In the genomic region with DNA sequence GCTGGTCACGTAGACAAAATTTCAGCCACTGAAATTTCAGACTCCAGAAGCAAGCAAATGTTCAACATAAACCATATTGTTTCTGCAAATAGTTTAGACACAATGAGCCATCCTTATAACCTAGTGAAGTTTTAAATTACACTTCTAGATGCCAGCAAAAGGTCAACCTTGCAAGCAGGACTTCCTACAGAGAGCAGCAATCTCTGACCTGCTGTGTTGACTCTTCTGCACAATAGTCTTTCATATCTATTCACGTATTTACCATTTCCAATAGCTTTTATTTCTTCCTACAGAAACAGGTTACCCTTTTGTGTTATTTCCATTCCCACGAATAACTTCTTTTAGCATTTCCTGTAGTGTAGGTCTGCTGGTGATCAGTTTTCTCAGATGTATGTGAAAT, we compare ENCODE assay signal across 39 cellular contexts.
"Had no signal": no experiment of that assay in that cellular context is flagged by ENCODE, and none has a peak within 500 bp of the region (broad histone marks: within the 10 kb centered on the region; RNA-seq: fewer than 3 reads in every experiment).

No MANE protein-coding gene starts in this region.

- DNase-seq: activated effector memory CD4-positive, alpha-beta T cell treated with anti-CD3 and anti-CD28 coated beads, Interleukin-2, amount 50 U/mL, for 16 hours; activated effector memory CD4-positive, alpha-beta T cell treated with Interleukin-2 at 50 U/mL for 16 hours; activated gamma-delta T cell; activated gamma-delta T cell treated with Interleukin-2 at 50 U/mL for 16 hours; activated naive CD4-positive, alpha-beta T cell; activated naive CD4-positive, alpha-beta T cell treated with anti-CD3 and anti-CD28 coated beads for 36 hours; activated naive CD4-positive, alpha-beta T cell treated with anti-CD3 and anti-CD28 coated beads, Interleukin-2, amount 10 ng/mL, durations not matched to agents 7 days and 5 days; activated naive CD4-positive, alpha-beta T cell treated with anti-CD3 and anti-CD28 coated beads, Interleukin-2, amount 50 U/mL, for 16 hours; activated naive CD4-positive, alpha-beta T cell treated with Interleukin-2 at 50 U/mL for 16 hours; activated naive CD8-positive, alpha-beta T cell treated with anti-CD3 and anti-CD28 coated beads for 36 hours; activated naive CD8-positive, alpha-beta T cell treated with anti-CD3 and anti-CD28 coated beads, Interleukin-2, amount 10 ng/mL, durations not matched to agents 7 days and 5 days; activated naive CD8-positive, alpha-beta T cell treated with anti-CD3 and anti-CD28 coated beads, Interleukin-2, amount 50 U/mL, for 24 hours; activated T-cell treated with anti-CD3 and anti-CD28 coated beads, Interleukin-2, amount 50 U/mL, for 24 hours; activated T-cell treated with anti-CD3 and anti-CD28 coated beads, Interleukin-2, amount 50 U/mL, for 4 hours; activated T-cell treated with anti-CD3 and anti-CD28 coated beads, Interleukin-2, amount 50 U/mL, for 48 hours; activated T-cell treated with anti-CD3 and anti-CD28 coated beads, Interleukin-2, amount 50 U/mL, for 72 hours; adrenal gland; amniotic stem cell; amygdala; anterior cingulate cortex; aorta; body of pancreas; brain microvascular endothelial cell; caudate nucleus; central memory CD4-positive, alpha-beta T cell; cerebellar nuclear complex had no signal

- H3K27me3 ChIP-seq: adrenal gland, ascending aorta, body of pancreas, brain microvascular endothelial cell, breast epithelium, cardiac muscle cell had no signal

- H3K27ac Mint-ChIP-seq: activated naive CD4-positive, alpha-beta T cell treated with anti-CD3 and anti-CD28 coated beads for 36 hours; activated naive CD4-positive, alpha-beta T cell treated with anti-CD3 and anti-CD28 coated beads, Interleukin-2, amount 10 ng/mL, durations not matched to agents 7 days and 5 days; activated naive CD4-positive, alpha-beta T cell treated with anti-CD3 and anti-CD28 coated beads, Interleukin-2, amount 50 U/mL, for 24 hours; activated naive CD4-positive, alpha-beta T cell treated with anti-CD3 and anti-CD28 coated beads, Interleukin-2, amount 50 U/mL, for 72 hours; activated naive CD8-positive, alpha-beta T cell; activated naive CD8-positive, alpha-beta T cell treated with anti-CD3 and anti-CD28 coated beads for 36 hours; activated naive CD8-positive, alpha-beta T cell treated with anti-CD3 and anti-CD28 coated beads, Interleukin-2, amount 10 ng/mL, durations not matched to agents 7 days and 5 days; activated naive CD8-positive, alpha-beta T cell treated with anti-CD3 and anti-CD28 coated beads, Interleukin-2, amount 50 U/mL, for 24 hours; activated T-cell treated with anti-CD3 and anti-CD28 coated beads, Interleukin-2, amount 50 U/mL, for 24 hours; activated T-cell treated with anti-CD3 and anti-CD28 coated beads, Interleukin-2, amount 50 U/mL, for 72 hours; activated T-helper 1 cell treated with anti-CD3 and anti-CD28 coated beads, Interleukin-12 subunit alpha, Interleukin-12 subunit beta, Interleukin-2, Interleukin-4 antibody, amounts not matched to agents 30 ng/mL and 10 ng/mL and 1 ng/mL, durations not matched to agents 14 hours and 24 hours and 36 hours; activated T-helper 17 cell treated with anti-CD3 and anti-CD28 coated beads, Interleukin-2, amount 50 U/mL, for 72 hours; activated T-helper 2 cell treated with anti-CD3 and anti-CD28 coated beads, Interferon-gamma antibody, Interleukin-2, Interleukin-4, amounts not matched to agents 10 μg/mL and 5 μg/mL and 100 μg/mL, durations not matched to agents 14 hours and 24 hours and 36 hours; brain had no signal

- H3K4me1 Mint-ChIP-seq: activated naive CD4-positive, alpha-beta T cell treated with anti-CD3 and anti-CD28 coated beads, Interleukin-2, amount 10 ng/mL, durations not matched to agents 7 days and 5 days; activated naive CD8-positive, alpha-beta T cell treated with anti-CD3 and anti-CD28 coated beads, Interleukin-2, amount 50 U/mL, for 24 hours; activated T-helper 17 cell treated with anti-CD3 and anti-CD28 coated beads, Interleukin-2, amount 50 U/mL, for 72 hours; brain; central memory CD8-positive, alpha-beta T cell had no signal

- FAIRE-seq: astrocyte, bronchial epithelial cell had no signal

- H3K9me3 Mint-ChIP-seq: activated naive CD4-positive, alpha-beta T cell treated with anti-CD3 and anti-CD28 coated beads, Interleukin-2, amount 50 U/mL, for 24 hours had no signal

- H3K4me3 ChIP-seq: adrenal gland, ascending aorta, body of pancreas, breast epithelium, cardiac muscle cell had no signal

- H3K4me1 ChIP-seq: adrenal gland, ascending aorta, body of pancreas, breast epithelium had no signal

- H3K27me3 Mint-ChIP-seq: activated naive CD4-positive, alpha-beta T cell treated with anti-CD3 and anti-CD28 coated beads, Interleukin-2, amount 10 ng/mL, durations not matched to agents 7 days and 5 days; activated naive CD4-positive, alpha-beta T cell treated with anti-CD3 and anti-CD28 coated beads, Interleukin-2, amount 50 U/mL, for 24 hours; activated naive CD8-positive, alpha-beta T cell; activated naive CD8-positive, alpha-beta T cell treated with anti-CD3 and anti-CD28 coated beads for 36 hours; activated naive CD8-positive, alpha-beta T cell treated with anti-CD3 and anti-CD28 coated beads, Interleukin-2, amount 10 ng/mL, durations not matched to agents 7 days and 5 days; activated naive CD8-positive, alpha-beta T cell treated with anti-CD3 and anti-CD28 coated beads, Interleukin-2, amount 50 U/mL, for 24 hours; activated T-cell treated with anti-CD3 and anti-CD28 coated beads, Interleukin-2, amount 50 U/mL, for 24 hours; activated T-helper 17 cell treated with anti-CD3 and anti-CD28 coated beads, Interleukin-2, amount 50 U/mL, for 72 hours; brain; central memory CD8-positive, alpha-beta T cell had no signal

- H3K4me3 Mint-ChIP-seq: activated naive CD4-positive, alpha-beta T cell treated with anti-CD3 and anti-CD28 coated beads for 36 hours; activated naive CD4-positive, alpha-beta T cell treated with anti-CD3 and anti-CD28 coated beads, Interleukin-2, amount 10 ng/mL, durations not matched to agents 7 days and 5 days; activated naive CD4-positive, alpha-beta T cell treated with anti-CD3 and anti-CD28 coated beads, Interleukin-2, amount 50 U/mL, for 24 hours; activated naive CD8-positive, alpha-beta T cell; activated naive CD8-positive, alpha-beta T cell treated with anti-CD3 and anti-CD28 coated beads for 36 hours; activated naive CD8-positive, alpha-beta T cell treated with anti-CD3 and anti-CD28 coated beads, Interleukin-2, amount 10 ng/mL, durations not matched to agents 7 days and 5 days; activated naive CD8-positive, alpha-beta T cell treated with anti-CD3 and anti-CD28 coated beads, Interleukin-2, amount 50 U/mL, for 24 hours; activated T-cell treated with anti-CD3 and anti-CD28 coated beads, Interleukin-2, amount 50 U/mL, for 24 hours; activated T-cell treated with anti-CD3 and anti-CD28 coated beads, Interleukin-2, amount 50 U/mL, for 4 hours; activated T-cell treated with anti-CD3 and anti-CD28 coated beads, Interleukin-2, amount 50 U/mL, for 72 hours; activated T-helper 1 cell treated with anti-CD3 and anti-CD28 coated beads, Interleukin-12 subunit alpha, Interleukin-12 subunit beta, Interleukin-2, Interleukin-4 antibody, amounts not matched to agents 30 ng/mL and 10 ng/mL and 1 ng/mL, durations not matched to agents 14 hours and 24 hours and 36 hours; activated T-helper 17 cell treated with anti-CD3 and anti-CD28 coated beads, Interleukin-2, amount 50 U/mL, for 72 hours; brain; central memory CD8-positive, alpha-beta T cell had no signal

- H3K36me3 ChIP-seq: adrenal gland, ascending aorta, brain microvascular endothelial cell, breast epithelium, cardiac muscle cell had no signal

- ATAC-seq: activated naive CD4-positive, alpha-beta T cell treated with anti-CD3 and anti-CD28 coated beads, Interleukin-2, amount 50 U/mL, for 72 hours; activated naive CD8-positive, alpha-beta T cell treated with anti-CD3 and anti-CD28 coated beads, Interleukin-2, amount 50 U/mL, for 24 hours; activated T-cell treated with anti-CD3 and anti-CD28 coated beads, Interleukin-2, amount 50 U/mL, for 4 hours; activated T-cell treated with anti-CD3 and anti-CD28 coated beads, Interleukin-2, amount 50 U/mL, for 72 hours; activated T-helper 17 cell treated with anti-CD3 and anti-CD28 coated beads, Interleukin-2, amount 50 U/mL, for 72 hours; body of pancreas had no signal

- H3K27ac ChIP-seq: adrenal gland, ascending aorta, body of pancreas, brain microvascular endothelial cell, breast epithelium, cardiac muscle cell had no signal

- H3K9me3 ChIP-seq: adrenal gland, ascending aorta, body of pancreas, breast epithelium had no signal
